Comparison of ENCODE assay signal across 8 cellular contexts in genomic region chr2:113248997-113249770, GRCh38. TPM values are rescaled to one million over a fixed set of nuclear protein-coding genes. Genes with fewer than 3 reads are reported as not detected.
A peak's percentile ranks its signal among the peaks of the same experiment; 100 is the strongest.
DNase-seq lines count a peak whose midpoint lies in the region; ATAC-seq and TF ChIP-seq lines count a peak whose summit lies in the region.

No MANE protein-coding gene starts in this region.

- TF ChIP-seq RAD21 in liver (IDR thresholded peaks at IDR 0.05), result peak; percentile 99

- H3K4me3 Mint-ChIP-seq in activated CD4-positive, alpha-beta T cell treated with anti-CD3 and anti-CD28 coated beads, Interleukin-2, amount 10 ng/mL, durations not matched to agents 24 days and 14 days, result no peak overlapping the region

- H3K4me1 ChIP-seq in liver (ENCODE audit: control insufficient read depth in 4 of 4, insufficient read depth in 4 of 4, low read length in 3 of 4), result peaks cover 7 to 30% (median 12%) of the 10 kb centered on the region in 4 donors

- H3K36me3 Mint-ChIP-seq in activated CD4-positive, alpha-beta T cell treated with anti-CD3 and anti-CD28 coated beads, Interleukin-2, amount 10 ng/mL, durations not matched to agents 24 days and 14 days (ENCODE audit: low read depth), result peaks cover 2% of the 10 kb centered on the region

- peak; percentile 71 for ATAC-seq in HG02759 (IDR thresholded peaks at IDR 0.05; ENCODE audit: unreplicated experiment)

- 47% methylated on average over 10 of the region's 10 CpGs for WGBS in liver

- H3K27ac Mint-ChIP-seq in activated CD4-positive, alpha-beta T cell treated with anti-CD3 and anti-CD28 coated beads, Interleukin-2, amount 10 ng/mL, durations not matched to agents 24 days and 14 days, result peak overlapping the region; percentile 61

- peak overlapping the region in 1 of 2 donors; percentile 45 for H3K9ac ChIP-seq in liver (ENCODE audit: low read depth in 1 of 2, low read length in 2 of 2)

- H3K9me3 ChIP-seq in liver (ENCODE audit: control insufficient read depth in 4 of 4, low read length in 3 of 4), result no peaks in the 10 kb centered on the region

- H3K27me3 ChIP-seq in liver (ENCODE audit: control insufficient read depth in 4 of 4, insufficient read depth in 4 of 4, low read length in 3 of 4), result no peaks in the 10 kb centered on the region

- H3K36me3 ChIP-seq in liver (ENCODE audit: control insufficient read depth in 4 of 4, insufficient read depth in 3 of 4, low read depth in 1 of 4, low read length in 3 of 4), result no peaks in the 10 kb centered on the region

- TF ChIP-seq CTCF in coronary artery (IDR thresholded peaks at IDR 0.05), result peak; percentile 82
- peak; percentile 94 for TF ChIP-seq CTCF in liver (IDR thresholded peaks at IDR 0.05; ENCODE audit: low read depth, low read length, missing input control)

- H3K27ac ChIP-seq in coronary artery (no peak overlapping the region), liver (ENCODE audit: low read depth in 1 of 2, low read length in 2 of 2) (peak overlapping the region in 1 of 2 donors; percentile 14)

- H3K4me3 ChIP-seq in coronary artery, result no peak overlapping the region
- no peak overlapping the region for H3K4me3 ChIP-seq in liver (ENCODE audit: low read depth in 1 of 3, low read length in 3 of 3)

- H3K4me1 Mint-ChIP-seq in activated CD4-positive, alpha-beta T cell treated with anti-CD3 and anti-CD28 coated beads, Interleukin-2, amount 10 ng/mL, durations not matched to agents 24 days and 14 days, result peaks cover 43% of the 10 kb centered on the region

- DNase-seq in DMS53 (lab: John Stamatoyannopoulos, UW) (peak; percentile 88), NCI-H446 (lab: John Stamatoyannopoulos, UW) (peak; percentile 54 to 72), coronary artery (ENCODE audit: low spot score) (peak; percentile 86), mesenteric fat pad (ENCODE audit: low spot score) (no peak)
- peak; percentile 93 for DNase-seq in activated CD4-positive, alpha-beta T cell treated with anti-CD3 and anti-CD28 coated beads, Interleukin-2, amount 10 ng/mL, durations not matched to agents 24 days and 14 days
- DNase-seq in stimulated activated CD4-positive, alpha-beta T cell treated with anti-CD3 and anti-CD28 coated beads, TNF-alpha, amount 100 ng/mL, for 24 hours (ENCODE audit: low read depth in 3 of 3), result peak; percentile 41 to 71 (median 60)

- intact Hi-C loops in activated CD4-positive, alpha-beta T cell treated with anti-CD3 and anti-CD28 coated beads, Interleukin-2, amount 10 ng/mL, durations not matched to agents 24 days and 14 days (cut with micrococcal nuclease), result loop anchor here (1.0 kb wide), 1 partner anchor 121 kb away; no protein-coding TSS in a partner anchor

- H3K27me3 Mint-ChIP-seq in activated CD4-positive, alpha-beta T cell treated with anti-CD3 and anti-CD28 coated beads, Interleukin-2, amount 10 ng/mL, durations not matched to agents 24 days and 14 days, result no peaks in the 10 kb centered on the region

- no peaks in the 10 kb centered on the region for H3K9me3 Mint-ChIP-seq in activated CD4-positive, alpha-beta T cell treated with anti-CD3 and anti-CD28 coated beads, Interleukin-2, amount 10 ng/mL, durations not matched to agents 24 days and 14 days

TF ChIP-seq in liver, 16 proteins besides CTCF, POLR2A, EP300 and RAD21:
- TF ChIP-seq, protein P1, sequence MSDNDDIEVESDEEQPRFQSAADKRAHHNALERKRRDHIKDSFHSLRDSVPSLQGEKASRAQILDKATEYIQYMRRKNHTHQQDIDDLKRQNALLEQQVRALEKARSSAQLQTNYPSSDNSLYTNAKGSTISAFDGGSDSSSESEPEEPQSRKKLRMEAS (IDR thresholded peaks at IDR 0.05), result no peak
- TF ChIP-seq RXRA (IDR thresholded peaks at IDR 0.05) (peak; percentile 8 to 24), SP1 (IDR thresholded peaks at IDR 0.05) (no peak), YY1 (IDR thresholded peaks at IDR 0.05) (peak; percentile 43)

RNA-seq across cellular contexts. Expression of gene PAX8, which starts 29.5 kb away (rescaled TPM):
- total RNA-seq in activated CD4-positive, alpha-beta T cell treated with anti-CD3 and anti-CD28 coated beads, Interleukin-2, amount 10 ng/mL, durations not matched to agents 24 days and 14 days, result 0.45 and 0.77 TPM in 2 replicates
- total RNA-seq in liver (under 1 TPM; 0.09 to 0.17 TPM), mesenteric fat pad (5.3 TPM)
- polyA plus RNA-seq in liver, result under 1 TPM; 0.50 to 0.85 TPM
